1 cellular context compared by ENCODE assay signal in the genomic region with DNA sequence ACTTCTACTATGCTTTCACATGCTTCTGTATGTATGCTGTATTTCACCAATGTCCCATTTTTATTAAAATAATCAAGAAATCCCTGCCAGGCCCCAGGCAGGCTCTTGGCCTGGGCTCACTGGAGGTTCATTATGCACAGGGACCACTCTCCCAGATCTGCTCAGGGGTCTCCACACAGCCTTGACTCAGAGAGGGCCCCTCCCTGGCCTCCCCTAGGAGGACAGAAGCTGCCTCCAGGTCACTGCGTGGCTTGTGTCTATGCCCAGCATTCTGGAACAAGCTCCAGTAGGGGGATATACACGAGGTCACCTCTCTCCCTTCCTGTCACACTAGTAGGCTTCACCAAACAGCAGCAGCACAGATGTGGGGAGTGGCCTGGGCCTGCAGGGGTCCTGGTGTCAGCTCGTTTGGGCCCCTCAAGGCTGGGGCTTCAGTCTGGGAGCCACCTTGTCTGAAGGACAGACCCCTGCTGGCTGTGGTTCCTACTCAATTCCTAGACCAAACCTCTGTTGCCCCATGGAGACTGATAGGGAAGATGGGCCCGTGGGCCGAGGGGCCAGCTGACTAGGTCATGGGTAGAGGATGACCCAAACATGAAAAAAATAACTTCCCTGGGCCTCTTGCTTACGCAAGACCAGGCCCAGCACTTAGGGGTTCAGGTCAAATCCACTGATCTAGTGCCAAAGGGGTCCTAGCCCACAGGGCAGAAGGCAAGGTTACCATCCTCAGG.
TF ChIP-seq lines count a peak whose summit lies in the region.

No MANE protein-coding gene starts in this region.

TF ChIP-seq in HepG2, 621 proteins besides CTCF, POLR2A, EP300 and RAD21 (continued from another document):
- TF ChIP-seq, protein P1, sequence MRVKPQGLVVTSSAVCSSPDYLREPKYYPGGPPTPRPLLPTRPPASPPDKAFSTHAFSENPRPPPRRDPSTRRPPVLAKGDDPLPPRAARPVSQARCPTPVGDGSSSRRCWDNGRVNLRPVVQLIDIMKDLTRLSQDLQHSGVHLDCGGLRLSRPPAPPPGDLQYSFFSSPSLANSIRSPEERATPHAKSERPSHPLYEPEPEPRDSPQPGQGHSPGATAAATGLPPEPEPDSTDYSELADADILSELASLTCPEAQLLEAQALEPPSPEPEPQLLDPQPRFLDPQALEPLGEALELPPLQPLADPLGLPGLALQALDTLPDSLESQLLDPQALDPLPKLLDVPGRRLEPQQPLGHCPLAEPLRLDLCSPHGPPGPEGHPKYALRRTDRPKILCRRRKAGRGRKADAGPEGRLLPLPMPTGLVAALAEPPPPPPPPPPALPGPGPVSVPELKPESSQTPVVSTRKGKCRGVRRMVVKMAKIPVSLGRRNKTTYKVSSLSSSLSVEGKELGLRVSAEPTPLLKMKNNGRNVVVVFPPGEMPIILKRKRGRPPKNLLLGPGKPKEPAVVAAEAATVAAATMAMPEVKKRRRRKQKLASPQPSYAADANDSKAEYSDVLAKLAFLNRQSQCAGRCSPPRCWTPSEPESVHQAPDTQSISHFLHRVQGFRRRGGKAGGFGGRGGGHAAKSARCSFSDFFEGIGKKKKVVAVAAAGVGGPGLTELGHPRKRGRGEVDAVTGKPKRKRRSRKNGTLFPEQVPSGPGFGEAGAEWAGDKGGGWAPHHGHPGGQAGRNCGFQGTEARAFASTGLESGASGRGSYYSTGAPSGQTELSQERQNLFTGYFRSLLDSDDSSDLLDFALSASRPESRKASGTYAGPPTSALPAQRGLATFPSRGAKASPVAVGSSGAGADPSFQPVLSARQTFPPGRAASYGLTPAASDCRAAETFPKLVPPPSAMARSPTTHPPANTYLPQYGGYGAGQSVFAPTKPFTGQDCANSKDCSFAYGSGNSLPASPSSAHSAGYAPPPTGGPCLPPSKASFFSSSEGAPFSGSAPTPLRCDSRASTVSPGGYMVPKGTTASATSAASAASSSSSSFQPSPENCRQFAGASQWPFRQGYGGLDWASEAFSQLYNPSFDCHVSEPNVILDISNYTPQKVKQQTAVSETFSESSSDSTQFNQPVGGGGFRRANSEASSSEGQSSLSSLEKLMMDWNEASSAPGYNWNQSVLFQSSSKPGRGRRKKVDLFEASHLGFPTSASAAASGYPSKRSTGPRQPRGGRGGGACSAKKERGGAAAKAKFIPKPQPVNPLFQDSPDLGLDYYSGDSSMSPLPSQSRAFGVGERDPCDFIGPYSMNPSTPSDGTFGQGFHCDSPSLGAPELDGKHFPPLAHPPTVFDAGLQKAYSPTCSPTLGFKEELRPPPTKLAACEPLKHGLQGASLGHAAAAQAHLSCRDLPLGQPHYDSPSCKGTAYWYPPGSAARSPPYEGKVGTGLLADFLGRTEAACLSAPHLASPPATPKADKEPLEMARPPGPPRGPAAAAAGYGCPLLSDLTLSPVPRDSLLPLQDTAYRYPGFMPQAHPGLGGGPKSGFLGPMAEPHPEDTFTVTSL (CRISPR knock-in tag; IDR thresholded peaks at IDR 0.05; ENCODE audit: borderline replicate concordance): no peak
- TF ChIP-seq ZFP36L2 (CRISPR knock-in tag; IDR thresholded peaks at IDR 0.05): no peak
